8 cellular contexts compared by ENCODE assay signal in genomic region chr2:70643715-70644114, GRCh38.
DNase-seq lines count a peak whose midpoint lies in the region; ATAC-seq and TF ChIP-seq lines count a peak whose summit lies in the region.

No MANE protein-coding gene starts in this region.

- no peaks in the 10 kb centered on the region for H3K27me3 ChIP-seq in MG63

- H3K9me3 ChIP-seq in MG63 = no peaks in the 10 kb centered on the region

- ATAC-seq in GM18870 (IDR thresholded peaks at IDR 0.05; ENCODE audit: unreplicated experiment) (no peak), HG02885 (IDR thresholded peaks at IDR 0.05; ENCODE audit: poor library complexity, unreplicated experiment) (no peak)

- no peak overlapping the region for H3K4me3 ChIP-seq in MG63
- H3K4me3 ChIP-seq in WI38 (ENCODE audit: low read depth, low read length) = no peak overlapping the region

- H3K36me3 ChIP-seq in MG63 = no peaks in the 10 kb centered on the region

- TF ChIP-seq CTCF in WI38 (IDR thresholded peaks at IDR 0.05; ENCODE audit: low read depth, low read length) = 0 out of 2 replicates have a peak, but pooled peaks have one; percentile 15

- DNase-seq in activated CD4-positive, alpha-beta T cell treated with anti-CD3 and anti-CD28 coated beads for 48 hours = peak; percentile 62
- no peak for DNase-seq in activated CD4-positive, alpha-beta T cell treated with anti-CD3 and anti-CD28 coated beads for 4 hours
- DNase-seq in MG63 = peak; percentile 19
- peak; percentile 3 for DNase-seq in midbrain (lab: John Stamatoyannopoulos, UW)
- no peak for DNase-seq in anterior cingulate cortex (lab: John Stamatoyannopoulos, UW)

Comparison
In these comparisons a context has a peak if more than half of its experiments do, and no peak if none do; other contexts are left out.
1. DNase-seq: peak in activated CD4-positive, alpha-beta T cell treated with anti-CD3 and anti-CD28 coated beads for 48 hours (single experiment), MG63 (single experiment) and midbrain (single experiment); none in activated CD4-positive, alpha-beta T cell treated with anti-CD3 and anti-CD28 coated beads for 4 hours (0 of 2) and anterior cingulate cortex (0 of 58).